ENCODE assay signal across 1 cellular context in genomic region chr1:113928950-113929749, GRCh38.
TF ChIP-seq lines count a peak whose summit lies in the region.

TSS of gene HIPK1 (plus strand) at chr1:113929324.

TF ChIP-seq in H1, 55 proteins besides CTCF, POLR2A, EP300 and RAD21:
- TF ChIP-seq BRCA1 (IDR thresholded peaks at IDR 0.05; ENCODE audit: low read depth, low read length) (no peak), BACH1 (IDR thresholded peaks at IDR 0.05; ENCODE audit: low read length) (no peak), ASH2L (IDR thresholded peaks at IDR 0.05; ENCODE audit: low read length) (peak; percentile 87), SAP30 (IDR thresholded peaks at IDR 0.05; ENCODE audit: insufficient read depth, insufficient replicate concordance, low read length) (no peak), MAX (IDR thresholded peaks at IDR 0.05) (peak; percentile 61), SUZ12 (IDR thresholded peaks at IDR 0.05; ENCODE audit: low read length) (no peak), POLR2AphosphoS5 (IDR thresholded peaks at IDR 0.05; ENCODE audit: low read depth, low read length) (no peak), GABPA (IDR thresholded peaks at IDR 0.05; ENCODE audit: borderline replicate concordance, insufficient read depth, low read length) (no peak), FOSL1 (IDR thresholded peaks at IDR 0.05; ENCODE audit: insufficient read depth, low read depth, low read length) (no peak), KDM5A (IDR thresholded peaks at IDR 0.05; ENCODE audit: low read length) (no peak), JUN (IDR thresholded peaks at IDR 0.05; ENCODE audit: low read depth, low read length) (no peak), KDM1A (IDR thresholded peaks at IDR 0.05; ENCODE audit: borderline replicate concordance, low read length) (no peak), HDAC6 (IDR thresholded peaks at IDR 0.05; ENCODE audit: low read depth, low read length) (no peak), GTF2F1 (IDR thresholded peaks at IDR 0.05; ENCODE audit: borderline replicate concordance, low read depth, low read length) (no peak), POU5F1 (IDR thresholded peaks at IDR 0.05; ENCODE audit: low read depth, low read length) (peak; percentile 26; the same call in 1 of the 2 replicates), RNF2 (IDR thresholded peaks at IDR 0.05; ENCODE audit: borderline replicate concordance, low read depth, low read length, missing control alignments, poor library complexity, severe bottlenecking) (no peak), EZH2 (IDR thresholded peaks at IDR 0.05; ENCODE audit: low read depth, low read length, severe bottlenecking) (no peak), BCL11A (IDR thresholded peaks at IDR 0.05; ENCODE audit: low read depth in 2 of 2, low read length in 2 of 2) (no peak), NRF1 (IDR thresholded peaks at IDR 0.05; ENCODE audit: low read depth, low read length) (no peak), SRF (IDR thresholded peaks at IDR 0.05; ENCODE audit: low read depth, low read length) (peak; percentile 90), CTBP2 (IDR thresholded peaks at IDR 0.05; ENCODE audit: borderline replicate concordance, insufficient read depth, insufficient read length, low read length) (no peak), TAF1 (IDR thresholded peaks at IDR 0.05; ENCODE audit: low read depth, low read length) (no peak; the same call in none of the 2 replicates), YY1 (IDR thresholded peaks at IDR 0.05; ENCODE audit: low read depth, low read length) (peak; percentile 100), PHF8 (conservative IDR thresholded peaks at IDR 0.05; ENCODE audit: low read depth, low read length) (peak; percentile 46), CBX8 (IDR thresholded peaks at IDR 0.05; ENCODE audit: borderline replicate concordance, low read depth, low read length) (no peak), SIRT6 (IDR thresholded peaks at IDR 0.05; ENCODE audit: low read length) (no peak), RBBP5 (IDR thresholded peaks at IDR 0.05; ENCODE audit: borderline replicate concordance, low read depth, low read length) (peak; percentile 82; the same call in 1 of the 2 replicates), HDAC2 (IDR thresholded peaks at IDR 0.05; ENCODE audit: borderline replicate concordance in 1 of 2, low read depth in 2 of 2, low read length in 2 of 2) (peak; percentile 68 to 96; a peak in 3 of 4 replicates), TAF7 (optimal IDR thresholded peaks at IDR 0.05; ENCODE audit: borderline replicate concordance, low read depth, low read length) (no peak), TCF12 (IDR thresholded peaks at IDR 0.05; ENCODE audit: low read depth, low read length) (no peak), CEBPB (IDR thresholded peaks at IDR 0.05; ENCODE audit: low read depth, low read length) (no peak), MAFK (IDR thresholded peaks at IDR 0.05; ENCODE audit: low read depth, low read length) (no peak), RXRA (IDR thresholded peaks at IDR 0.05; ENCODE audit: insufficient read depth, low read depth, low read length) (no peak), ATF2 (IDR thresholded peaks at IDR 0.05; ENCODE audit: low read length) (peak; percentile 67; the same call in 1 of the 2 replicates), SIN3A (conservative IDR thresholded peaks at IDR 0.05 in 1 of 2, IDR thresholded peaks at IDR 0.05 in 1 of 2; ENCODE audit: low read depth in 1 of 2, low read length in 2 of 2) (peak; percentile 98 to 99), RFX5 (IDR thresholded peaks at IDR 0.05; ENCODE audit: borderline replicate concordance, low read depth, low read length) (no peak), EGR1 (IDR thresholded peaks at IDR 0.05; ENCODE audit: borderline replicate concordance, low read depth, low read length) (peak; percentile 88), JUND (IDR thresholded peaks at IDR 0.05; ENCODE audit: low read length) (peak; percentile 6; the same call in 1 of the 2 replicates), SP1 (IDR thresholded peaks at IDR 0.05; ENCODE audit: low read depth, low read length) (0 out of 2 replicates have a peak, but pooled peaks have one; percentile 41), TBP (IDR thresholded peaks at IDR 0.05; ENCODE audit: low read depth, low read length) (peak; percentile 62; the same call in 1 of the 2 replicates), NANOG (IDR thresholded peaks at IDR 0.05; ENCODE audit: insufficient read depth, low read depth, low read length, poor library complexity, severe bottlenecking) (peak; percentile 60), CREB1 (IDR thresholded peaks at IDR 0.05) (peak; percentile 75), SP2 (IDR thresholded peaks at IDR 0.05; ENCODE audit: low read length) (peak; percentile 90), TEAD4 (IDR thresholded peaks at IDR 0.05; ENCODE audit: low read depth, low read length) (peak; percentile 79), ZNF274 (IDR thresholded peaks at IDR 0.05; ENCODE audit: borderline replicate concordance, extremely low read depth, low read length) (no peak), CBX5 (IDR thresholded peaks at IDR 0.05; ENCODE audit: low read depth, low read length) (no peak), KDM4A (IDR thresholded peaks at IDR 0.05; ENCODE audit: low read depth, low read length, severe bottlenecking) (peak; percentile 60), CHD7 (IDR thresholded peaks at IDR 0.05; ENCODE audit: insufficient replicate concordance, low read length) (no peak), ATF3 (IDR thresholded peaks at IDR 0.05; ENCODE audit: insufficient read depth, low read depth, low read length) (no peak), CHD1 (IDR thresholded peaks at IDR 0.05; ENCODE audit: low read depth, low read length) (no peak), SIX5 (IDR thresholded peaks at IDR 0.05; ENCODE audit: low read depth, low read length) (peak; percentile 61), SP4 (IDR thresholded peaks at IDR 0.05; ENCODE audit: low read length) (no peak), CHD2 (IDR thresholded peaks at IDR 0.05; ENCODE audit: low read length) (peak; percentile 56; the same call in 1 of the 2 replicates)
- TF ChIP-seq, protein P1, sequence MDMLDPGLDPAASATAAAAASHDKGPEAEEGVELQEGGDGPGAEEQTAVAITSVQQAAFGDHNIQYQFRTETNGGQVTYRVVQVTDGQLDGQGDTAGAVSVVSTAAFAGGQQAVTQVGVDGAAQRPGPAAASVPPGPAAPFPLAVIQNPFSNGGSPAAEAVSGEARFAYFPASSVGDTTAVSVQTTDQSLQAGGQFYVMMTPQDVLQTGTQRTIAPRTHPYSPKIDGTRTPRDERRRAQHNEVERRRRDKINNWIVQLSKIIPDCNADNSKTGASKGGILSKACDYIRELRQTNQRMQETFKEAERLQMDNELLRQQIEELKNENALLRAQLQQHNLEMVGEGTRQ (IDR thresholded peaks at IDR 0.05; ENCODE audit: low read length), result no peak
- TF ChIP-seq, protein P2, sequence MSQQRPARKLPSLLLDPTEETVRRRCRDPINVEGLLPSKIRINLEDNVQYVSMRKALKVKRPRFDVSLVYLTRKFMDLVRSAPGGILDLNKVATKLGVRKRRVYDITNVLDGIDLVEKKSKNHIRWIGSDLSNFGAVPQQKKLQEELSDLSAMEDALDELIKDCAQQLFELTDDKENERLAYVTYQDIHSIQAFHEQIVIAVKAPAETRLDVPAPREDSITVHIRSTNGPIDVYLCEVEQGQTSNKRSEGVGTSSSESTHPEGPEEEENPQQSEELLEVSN (IDR thresholded peaks at IDR 0.05), result no peak
TF ChIP-seq in H1: peak in this region for 21.
